In genomic region chr12:124861492-124861891, GRCh38 we compare ENCODE assay signal across 1 cellular context.
TF ChIP-seq lines count a peak whose summit lies in the region.

No MANE protein-coding gene starts in this region.

TF ChIP-seq in HCT116, 20 proteins besides CTCF, POLR2A, EP300 and RAD21 (continued from another document):
- TF ChIP-seq REST (IDR thresholded peaks at IDR 0.05; ENCODE audit: low read depth) (no peak), ELF1 (IDR thresholded peaks at IDR 0.05; ENCODE audit: borderline replicate concordance, low read depth) (no peak), ZNF274 (IDR thresholded peaks at IDR 0.05; ENCODE audit: low read depth, low read length) (no peak)
